27 cellular contexts compared by ENCODE assay signal in the genomic region with DNA sequence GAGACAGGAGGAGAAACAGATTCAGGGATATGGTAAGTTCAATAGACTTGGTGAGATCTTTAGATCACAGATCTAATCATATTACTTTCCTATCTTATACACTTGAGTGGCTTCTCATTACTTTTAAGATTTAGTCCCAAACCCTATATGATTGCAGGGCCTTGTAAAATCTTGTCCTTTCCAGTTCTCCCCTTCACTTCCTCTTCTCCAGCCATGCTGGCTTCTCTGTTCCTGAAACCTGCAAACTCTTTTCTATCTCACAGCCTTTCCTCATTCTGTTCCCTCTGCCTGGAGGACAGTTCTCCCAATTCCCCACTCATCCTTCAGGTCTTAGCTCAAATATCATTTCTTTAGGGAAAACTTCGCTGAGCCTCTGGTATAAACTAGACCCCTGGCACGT.
"Had no signal": no experiment of that assay in that cellular context is flagged by ENCODE, and none has a peak within 500 bp of the region (broad histone marks: within the 10 kb centered on the region; RNA-seq: fewer than 3 reads in every experiment).

No MANE protein-coding gene starts in this region.

- H3K9me3 ChIP-seq: adrenal gland, body of pancreas, gastrocnemius medialis, left lung, lower lobe of right lung, pancreas, prostate gland, sigmoid colon had no signal

- DNase-seq: activated CD4-positive, alpha-beta T cell treated with anti-CD3 and anti-CD28 coated beads for 48 hours; activated CD4-positive, alpha-beta T cell treated with anti-CD3 and anti-CD28 coated beads, Interleukin-2, amount 50 U/mL, for 48 hours; activated CD8-positive, alpha-beta memory T cell treated with anti-CD3 and anti-CD28 coated beads for 24 hours; activated effector memory CD4-positive, alpha-beta T cell treated with anti-CD3 and anti-CD28 coated beads, Interleukin-2, amount 50 U/mL, for 16 hours; activated naive CD4-positive, alpha-beta T cell treated with anti-CD3 and anti-CD28 coated beads for 36 hours; activated naive CD8-positive, alpha-beta T cell treated with anti-CD3 and anti-CD28 coated beads for 36 hours; adrenal gland; aorta; body of pancreas; dermis blood vessel endothelial cell; effector CD4-positive, alpha-beta T cell; gastrocnemius medialis; glutamatergic neuron; left lung; lower lobe of right lung; pancreas; retina; sigmoid colon; small intestine; stimulated activated CD4-positive, alpha-beta T cell treated with anti-CD3 and anti-CD28 coated beads, Interleukin-4, amount 100 ng/mL, for 24 hours; substantia nigra; T-helper 9 cell; WERI-Rb-1 had no signal

- H3K27ac ChIP-seq: adrenal gland, body of pancreas, epithelial cell of prostate, gastrocnemius medialis, left lung, lower lobe of right lung, pancreas, prostate gland, sigmoid colon, WERI-Rb-1 had no signal

- H3K27me3 ChIP-seq: adrenal gland, body of pancreas, gastrocnemius medialis, left lung, pancreas, sigmoid colon had no signal

- H3K4me1 ChIP-seq: adrenal gland, gastrocnemius medialis, left lung, lower lobe of right lung, pancreas, prostate gland, sigmoid colon had no signal

- H3K36me3 ChIP-seq: adrenal gland, gastrocnemius medialis, left lung, lower lobe of right lung, pancreas, prostate gland, sigmoid colon, WERI-Rb-1 had no signal

- H3K4me3 ChIP-seq: adrenal gland, body of pancreas, gastrocnemius medialis, left lung, lower lobe of right lung, pancreas, prostate gland, sigmoid colon had no signal

- ATAC-seq: activated CD4-positive, CD25-positive, alpha-beta regulatory T cell treated with anti-CD3 and anti-CD28 coated beads, Interleukin-2, amount 50 U/mL, for 24 hours; body of pancreas; gastrocnemius medialis; left lung; lower lobe of right lung; pancreas; stimulated activated effector memory CD8-positive, alpha-beta T cell treated with anti-CD3 and anti-CD28 coated beads, Interleukin-12 subunit alpha, Interleukin-12 subunit beta, amount 100 ng/mL, for 72 hours had no signal
